8 cellular contexts compared by ENCODE assay signal in the genomic region with DNA sequence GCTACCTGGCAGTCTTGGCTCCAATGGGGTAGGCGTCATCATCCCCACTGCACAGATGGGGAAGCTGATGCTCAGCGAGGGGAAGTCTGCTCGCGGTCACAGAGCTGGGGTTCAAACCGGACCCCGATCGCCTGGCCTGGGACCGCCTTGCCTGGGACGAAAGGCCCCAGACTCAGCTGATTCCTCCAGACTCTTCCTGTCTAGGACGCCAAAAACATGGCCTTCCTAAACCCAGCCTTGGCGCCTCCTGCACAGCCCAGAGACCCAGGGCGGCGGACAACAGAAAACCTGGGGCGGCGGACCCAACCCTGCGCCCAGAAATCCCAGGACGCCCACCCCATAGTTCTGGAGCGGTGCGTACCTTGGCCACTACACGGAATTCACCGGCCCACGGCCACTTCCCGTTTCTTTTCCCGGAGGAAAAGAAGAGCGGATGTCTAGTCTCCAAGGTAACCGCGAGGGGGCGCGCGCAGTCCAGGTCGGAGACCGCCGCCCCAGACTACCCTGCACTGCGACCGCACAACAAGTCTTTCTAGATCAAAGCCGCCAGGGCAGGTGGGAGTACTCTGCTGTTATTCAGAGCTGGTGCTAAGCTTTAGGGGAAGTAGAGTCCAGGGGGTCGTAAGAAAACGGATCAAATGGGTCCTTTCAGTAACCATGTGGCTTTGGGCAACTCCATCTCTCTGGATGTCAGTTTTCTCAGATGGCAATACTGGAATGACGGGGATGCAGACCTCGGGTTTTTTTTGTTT. TPM values are rescaled to one million over a fixed set of nuclear protein-coding genes. Genes with fewer than 3 reads are reported as not detected.
A peak's percentile ranks its signal among the peaks of the same experiment; 100 is the strongest.
DNase-seq lines count a peak whose midpoint lies in the region; ATAC-seq and TF ChIP-seq lines count a peak whose summit lies in the region.

No MANE protein-coding gene starts in this region.

- ATAC-seq in WTC11 (peak; percentile 83), GM19328 (IDR thresholded peaks at IDR 0.05; ENCODE audit: unreplicated experiment) (no peak)

- DNase-seq in GDM1 (lab: John Stamatoyannopoulos, UW) = peak; percentile 62
- peak; percentile 82 for DNase-seq in HEK293T (ENCODE audit: extremely low spot score)
- peak; percentile 9 for DNase-seq in NCI-H1694 (lab: John Stamatoyannopoulos, UW)
- peak; percentile 90 for DNase-seq in WTC11 (ENCODE audit: low spot score)
- peak; percentile 30 for DNase-seq in central memory CD4-positive, alpha-beta T cell
- DNase-seq in islet precursor cell = peak; percentile 90
- DNase-seq in stimulated activated CD4-positive, alpha-beta T cell treated with anti-CD3 and anti-CD28 coated beads, Interleukin-15, amount 100 ng/mL, for 1 hour (ENCODE audit: low read depth in 1 of 2, low spot score in 1 of 2) = peak; percentile 16 to 45

- H3K27ac Mint-ChIP-seq in WTC11 = peak overlapping the region; percentile 72; the same call in 1 of the 2 replicates

- CTCF ChIA-PET in HEK293T (lab: Yijun Ruan, JAX) (interaction anchor here (0.5 to 2.0 kb wide), 11 partner anchors 9 to 536 kb away, joined by 3 to 5 read pairs (median 3); no protein-coding TSS in a partner anchor), WTC11 (lab: Charles Lee) (interaction anchor here (0.6 to 2.4 kb wide), 24 partner anchors 10 to 637 kb away, joined by 3 to 20 read pairs (median 4); partner anchors contain the start of genes APPL1, ARF4 and HESX1)

- peak overlapping the region; percentile 57 for H3K4me3 Mint-ChIP-seq in WTC11

- H3K4me1 Mint-ChIP-seq in WTC11 = peaks cover 36% of the 10 kb centered on the region

- H3K27me3 Mint-ChIP-seq in WTC11 (ENCODE audit: low read depth) = peaks cover 22% of the 10 kb centered on the region

- H3K9me3 Mint-ChIP-seq in WTC11 = peaks cover 5% of the 10 kb centered on the region

- POLR2A ChIA-PET in HEK293T (lab: Yijun Ruan, JAX) (interaction anchor here (0.8 to 1.4 kb wide), 3 partner anchors 57 to 181 kb away, joined by 3 to 4 read pairs (median 4); partner anchors contain the start of gene APPL1), WTC11 (lab: Charles Lee) (no interaction called here)

- peak; percentile 75 for TF ChIP-seq CTCF in WTC11 (IDR thresholded peaks at IDR 0.05)

- H3K36me3 Mint-ChIP-seq in WTC11 = no peaks in the 10 kb centered on the region

TF ChIP-seq in HEK293T, 16 proteins besides CTCF, POLR2A, EP300 and RAD21:
- TF ChIP-seq PKNOX1 (IDR thresholded peaks at IDR 0.05) = 0 out of 2 replicates have a peak, but pooled peaks have one; percentile 25
- TF ChIP-seq HDGF (IDR thresholded peaks at IDR 0.05; ENCODE audit: borderline replicate concordance) = no peak

TF ChIP-seq in WTC11, 78 proteins besides CTCF, POLR2A, EP300 and RAD21:
- TF ChIP-seq ZNF232 (CRISPR knock-in tag; IDR thresholded peaks at IDR 0.05) = 0 out of 2 replicates have a peak, but pooled peaks have one; percentile 47
- no peak for TF ChIP-seq IRF2 (CRISPR knock-in tag; IDR thresholded peaks at IDR 0.05; ENCODE audit: borderline replicate concordance, low read depth)
- no peak for TF ChIP-seq NFATC4 (CRISPR knock-in tag; IDR thresholded peaks at IDR 0.05)
- TF ChIP-seq ETV6 (CRISPR knock-in tag; IDR thresholded peaks at IDR 0.05) = peak; percentile 69
- TF ChIP-seq, protein P1, sequence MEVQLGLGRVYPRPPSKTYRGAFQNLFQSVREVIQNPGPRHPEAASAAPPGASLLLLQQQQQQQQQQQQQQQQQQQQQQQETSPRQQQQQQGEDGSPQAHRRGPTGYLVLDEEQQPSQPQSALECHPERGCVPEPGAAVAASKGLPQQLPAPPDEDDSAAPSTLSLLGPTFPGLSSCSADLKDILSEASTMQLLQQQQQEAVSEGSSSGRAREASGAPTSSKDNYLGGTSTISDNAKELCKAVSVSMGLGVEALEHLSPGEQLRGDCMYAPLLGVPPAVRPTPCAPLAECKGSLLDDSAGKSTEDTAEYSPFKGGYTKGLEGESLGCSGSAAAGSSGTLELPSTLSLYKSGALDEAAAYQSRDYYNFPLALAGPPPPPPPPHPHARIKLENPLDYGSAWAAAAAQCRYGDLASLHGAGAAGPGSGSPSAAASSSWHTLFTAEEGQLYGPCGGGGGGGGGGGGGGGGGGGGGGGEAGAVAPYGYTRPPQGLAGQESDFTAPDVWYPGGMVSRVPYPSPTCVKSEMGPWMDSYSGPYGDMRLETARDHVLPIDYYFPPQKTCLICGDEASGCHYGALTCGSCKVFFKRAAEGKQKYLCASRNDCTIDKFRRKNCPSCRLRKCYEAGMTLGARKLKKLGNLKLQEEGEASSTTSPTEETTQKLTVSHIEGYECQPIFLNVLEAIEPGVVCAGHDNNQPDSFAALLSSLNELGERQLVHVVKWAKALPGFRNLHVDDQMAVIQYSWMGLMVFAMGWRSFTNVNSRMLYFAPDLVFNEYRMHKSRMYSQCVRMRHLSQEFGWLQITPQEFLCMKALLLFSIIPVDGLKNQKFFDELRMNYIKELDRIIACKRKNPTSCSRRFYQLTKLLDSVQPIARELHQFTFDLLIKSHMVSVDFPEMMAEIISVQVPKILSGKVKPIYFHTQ (CRISPR knock-in tag; IDR thresholded peaks at IDR 0.05) = no peak
- TF ChIP-seq EMX1 (CRISPR knock-in tag; IDR thresholded peaks at IDR 0.05) = no peak
- peak; percentile 54; the same call in 1 of the 2 replicates for TF ChIP-seq SP1 (CRISPR knock-in tag; conservative IDR thresholded peaks at IDR 0.05)
- TF ChIP-seq FOXP4 (CRISPR knock-in tag; IDR thresholded peaks at IDR 0.05) = no peak
- TF ChIP-seq ATF1 (CRISPR knock-in tag; IDR thresholded peaks at IDR 0.05) = no peak
- 0 out of 2 replicates have a peak, but pooled peaks have one; percentile 40 for TF ChIP-seq TEAD1 (CRISPR knock-in tag; IDR thresholded peaks at IDR 0.05)
- no peak for TF ChIP-seq E2F1 (CRISPR knock-in tag; IDR thresholded peaks at IDR 0.05)
- TF ChIP-seq FOXK1 (CRISPR knock-in tag; IDR thresholded peaks at IDR 0.05) = no peak
- TF ChIP-seq NR3C1 (CRISPR knock-in tag; conservative IDR thresholded peaks at IDR 0.05; ENCODE audit: low read depth) = 0 out of 2 replicates have a peak, but pooled peaks have one; percentile 51
- no peak for TF ChIP-seq TCF7 (CRISPR knock-in tag; IDR thresholded peaks at IDR 0.05; ENCODE audit: low read depth)
- no peak for TF ChIP-seq TP53 (CRISPR knock-in tag; IDR thresholded peaks at IDR 0.05)
- no peak for TF ChIP-seq ZBTB43 (CRISPR knock-in tag; IDR thresholded peaks at IDR 0.05)
- peak; percentile 72; the same call in 1 of the 2 replicates for TF ChIP-seq FOXP1 (CRISPR knock-in tag; IDR thresholded peaks at IDR 0.05; ENCODE audit: borderline replicate concordance)
- TF ChIP-seq JUN (CRISPR knock-in tag; IDR thresholded peaks at IDR 0.05) = no peak
- no peak for TF ChIP-seq CREM (CRISPR knock-in tag; IDR thresholded peaks at IDR 0.05)
TF ChIP-seq in WTC11: peak in this region for 6.

RNA-seq across cellular contexts. Expression of gene IL17RD, which starts 4.9 kb away (rescaled TPM):
- 59.1 to 72.9 TPM (median 66.0 TPM) in 3 replicates for total RNA-seq in WTC11 (2021)

RNA-seq across cellular contexts. Expression of gene HESX1, which starts 29.7 kb away (rescaled TPM):
- total RNA-seq in WTC11 (2021) = 4.5 to 5.6 TPM (median 4.8 TPM) in 3 replicates

RNA-seq across cellular contexts. Expression of gene APPL1, which starts 57.5 kb away (rescaled TPM):
- 31.2 to 35.8 TPM (median 32.0 TPM) in 3 replicates for total RNA-seq in WTC11 (2021)

Comparison
In these comparisons a context has a peak if more than half of its experiments do, and no peak if none do; other contexts are left out.
1. DNase-seq: peak in every context shown above with its lines; median percentile 90 in WTC11; 90 in islet precursor cell; 82 in HEK293T; 62 in GDM1; 30 in stimulated activated CD4-positive, alpha-beta T cell treated with anti-CD3 and anti-CD28 coated beads, Interleukin-15, amount 100 ng/mL, for 1 hour; 30 in central memory CD4-positive, alpha-beta T cell; 9 in NCI-H1694.